In genomic region chr19:47266401-47266885, GRCh38 we compare ENCODE assay signal across 1 cellular context.
TF ChIP-seq lines count a peak whose summit lies in the region.

No MANE protein-coding gene starts in this region.

TF ChIP-seq in IMR-90, 13 proteins besides CTCF, POLR2A, EP300 and RAD21:
- TF ChIP-seq RFX5 (IDR thresholded peaks at IDR 0.05; ENCODE audit: low read depth, low read length) (no peak), RCOR1 (IDR thresholded peaks at IDR 0.05; ENCODE audit: insufficient replicate concordance, low read length) (no peak), ELK1 (IDR thresholded peaks at IDR 0.05; ENCODE audit: borderline replicate concordance, low read depth, low read length) (no peak), BHLHE40 (IDR thresholded peaks at IDR 0.05; ENCODE audit: low read depth, low read length) (no peak), SMC3 (IDR thresholded peaks at IDR 0.05; ENCODE audit: low read depth, low read length) (no peak), FOS (IDR thresholded peaks at IDR 0.05; ENCODE audit: low read depth, low read length) (no peak), MAFK (IDR thresholded peaks at IDR 0.05; ENCODE audit: low read depth, low read length) (no peak), MXI1 (IDR thresholded peaks at IDR 0.05; ENCODE audit: borderline replicate concordance, low read depth, low read length) (no peak), USF2 (IDR thresholded peaks at IDR 0.05; ENCODE audit: low read depth, low read length) (no peak)
